Comparison of ENCODE assay signal across 9 cellular contexts in genomic region chr18:37019157-37019571, GRCh38.
DNase-seq lines count a peak whose midpoint lies in the region; ATAC-seq and TF ChIP-seq lines count a peak whose summit lies in the region.
"Had no signal": no experiment of that assay in that cellular context is flagged by ENCODE, and none has a peak within 500 bp of the region (broad histone marks: within the 10 kb centered on the region; RNA-seq: fewer than 3 reads in every experiment).

No MANE protein-coding gene starts in this region.

- H3K9me3 ChIP-seq in SJCRH30 (replicated peaks), result no peaks in the 10 kb centered on the region

- H3K9me3 Mint-ChIP-seq in Calu3 (ENCODE audit: low read depth, unreplicated experiment), result peaks cover 5% of the 10 kb centered on the region

- H3K27me3 Mint-ChIP-seq in Calu3 (ENCODE audit: unreplicated experiment), result no peaks in the 10 kb centered on the region

- H3K4me1 ChIP-seq in KMS-11 (ENCODE audit: low read depth, poor library complexity, severe bottlenecking), result no peaks in the 10 kb centered on the region
- no peaks in the 10 kb centered on the region for H3K4me1 ChIP-seq in SJCRH30

- CTCF ChIA-PET in Calu3 (lab: Charles Lee), result interaction anchor here (0.7 to 1.1 kb wide), 7 partner anchors 77 to 324 kb away, joined by 3 to 5 read pairs (median 4); no protein-coding TSS in a partner anchor

- H3K27ac Mint-ChIP-seq in Calu3 (ENCODE audit: unreplicated experiment), result no peak overlapping the region

- no peak for ATAC-seq in GM18873 (IDR thresholded peaks at IDR 0.05; ENCODE audit: low FRiP score, unreplicated experiment)
- ATAC-seq: activated T-cell treated with anti-CD3 and anti-CD28 coated beads, Interleukin-2, amount 50 U/mL, for 4 hours had no signal

- H3K9ac ChIP-seq in KMS-11, result no peak overlapping the region

- H4K20me1 ChIP-seq in KMS-11 (ENCODE audit: insufficient read depth), result no peaks in the 10 kb centered on the region

- H3K4me3 Mint-ChIP-seq in Calu3 (ENCODE audit: low read depth, unreplicated experiment), result no peak overlapping the region
- H3K4me3 Mint-ChIP-seq: activated T-cell treated with anti-CD3 and anti-CD28 coated beads, Interleukin-2, amount 50 U/mL, for 4 hours had no signal

- H3K4me3 ChIP-seq in KMS-11 (IDR thresholded peaks at IDR 0.05; ENCODE audit: insufficient read depth, low read depth, low read length) (no peak overlapping the region), SJCRH30 (no peak overlapping the region), H7 (ENCODE audit: insufficient read depth, low read depth, low read length) (no peak overlapping the region)

- no peaks in the 10 kb centered on the region for H3K4me1 Mint-ChIP-seq in Calu3 (ENCODE audit: low read depth, unreplicated experiment)

- TF ChIP-seq CTCF in Calu3 (IDR thresholded peaks at IDR 0.05; ENCODE audit: unreplicated experiment) (peak; percentile 67), KMS-11 (conservative IDR thresholded peaks at IDR 0.05; ENCODE audit: low read depth, low read length) (peak; percentile 45)

- no TSS peak for BruUV-seq in Calu3 (replicated peaks; lab: Mats Ljungman, UMichigan)

- intact Hi-C loops in Calu3 (cut with micrococcal nuclease; ENCODE audit: unreplicated experiment), result loop anchor here (5.0 kb wide), 3 partner anchors 158 to 318 kb away; no protein-coding TSS in a partner anchor

- H3K27ac ChIP-seq in KMS-11 (no peak overlapping the region), SJCRH30 (no peak overlapping the region)

- H3K27me3 ChIP-seq in KMS-11 (ENCODE audit: insufficient read depth, low read depth) (no peaks in the 10 kb centered on the region), SJCRH30 (no peaks in the 10 kb centered on the region), H7 (ENCODE audit: control insufficient read depth, insufficient read depth, low read length) (no peaks in the 10 kb centered on the region)

- no peak overlapping the region for H2AFZ ChIP-seq in KMS-11 (ENCODE audit: low read depth)

- DNase-seq in Calu3, result peak; percentile 44
- peak; percentile 6 to 24 for DNase-seq in SJCRH30
- DNase-seq in iPS-NIHi7 (ENCODE audit: extremely low spot score), result peak; percentile 35
- no peak for DNase-seq in Ammon's horn (ENCODE audit: low spot score)
- DNase-seq in H7, result no peak
- no peak for DNase-seq in NCI-H1436 treated with DMSO at 0.1 percent for 48 hours (lab: John Stamatoyannopoulos, UW)
- DNase-seq: activated T-cell treated with anti-CD3 and anti-CD28 coated beads, Interleukin-2, amount 50 U/mL, for 4 hours had no signal

- H3K79me2 ChIP-seq in KMS-11 (ENCODE audit: insufficient read depth, low read depth), result no peaks in the 10 kb centered on the region

- no peak overlapping the region for H3K4me2 ChIP-seq in KMS-11

- H3K36me3 Mint-ChIP-seq in Calu3 (ENCODE audit: insufficient read depth, unreplicated experiment), result no peaks in the 10 kb centered on the region

- H3K36me3 ChIP-seq in KMS-11 (ENCODE audit: insufficient read depth) (no peaks in the 10 kb centered on the region), SJCRH30 (no peaks in the 10 kb centered on the region), H7 (replicated peaks; ENCODE audit: control insufficient read depth, insufficient read depth, low read length) (no peaks in the 10 kb centered on the region)

Comparison
In these comparisons a context has a peak if more than half of its experiments do, and no peak if none do; other contexts are left out.
1. DNase-seq: peak in Calu3 (single experiment), SJCRH30 (2 of 2) and iPS-NIHi7 (single experiment); none in Ammon's horn (single experiment), H7 (single experiment) and NCI-H1436 treated with DMSO at 0.1 percent for 48 hours (single experiment).